ENCODE assay signal across 1 cellular context in genomic region chr15:39976291-39977274, GRCh38.
TF ChIP-seq lines count a peak whose summit lies in the region.

No MANE protein-coding gene starts in this region.

TF ChIP-seq in SK-N-SH, 30 proteins besides CTCF, POLR2A, EP300 and RAD21 (continued from another document):
- TF ChIP-seq MXI1 (IDR thresholded peaks at IDR 0.05; ENCODE audit: low read depth, low read length) (peak; percentile 80), CHD2 (IDR thresholded peaks at IDR 0.05; ENCODE audit: low read length, partially characterized antibody) (peak; percentile 23), SMC3 (IDR thresholded peaks at IDR 0.05; ENCODE audit: low read depth, low read length) (peak; percentile 16; the same call in 1 of the 2 replicates), SIN3A (IDR thresholded peaks at IDR 0.05; ENCODE audit: borderline replicate concordance, low read depth, low read length) (peak; percentile 38; the same call in 1 of the 2 replicates)
- TF ChIP-seq, protein P1, sequence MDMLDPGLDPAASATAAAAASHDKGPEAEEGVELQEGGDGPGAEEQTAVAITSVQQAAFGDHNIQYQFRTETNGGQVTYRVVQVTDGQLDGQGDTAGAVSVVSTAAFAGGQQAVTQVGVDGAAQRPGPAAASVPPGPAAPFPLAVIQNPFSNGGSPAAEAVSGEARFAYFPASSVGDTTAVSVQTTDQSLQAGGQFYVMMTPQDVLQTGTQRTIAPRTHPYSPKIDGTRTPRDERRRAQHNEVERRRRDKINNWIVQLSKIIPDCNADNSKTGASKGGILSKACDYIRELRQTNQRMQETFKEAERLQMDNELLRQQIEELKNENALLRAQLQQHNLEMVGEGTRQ (IDR thresholded peaks at IDR 0.05; ENCODE audit: borderline replicate concordance, low read depth, low read length), result no peak
